Comparison of ENCODE assay signal across 1 cellular context in the genomic region with DNA sequence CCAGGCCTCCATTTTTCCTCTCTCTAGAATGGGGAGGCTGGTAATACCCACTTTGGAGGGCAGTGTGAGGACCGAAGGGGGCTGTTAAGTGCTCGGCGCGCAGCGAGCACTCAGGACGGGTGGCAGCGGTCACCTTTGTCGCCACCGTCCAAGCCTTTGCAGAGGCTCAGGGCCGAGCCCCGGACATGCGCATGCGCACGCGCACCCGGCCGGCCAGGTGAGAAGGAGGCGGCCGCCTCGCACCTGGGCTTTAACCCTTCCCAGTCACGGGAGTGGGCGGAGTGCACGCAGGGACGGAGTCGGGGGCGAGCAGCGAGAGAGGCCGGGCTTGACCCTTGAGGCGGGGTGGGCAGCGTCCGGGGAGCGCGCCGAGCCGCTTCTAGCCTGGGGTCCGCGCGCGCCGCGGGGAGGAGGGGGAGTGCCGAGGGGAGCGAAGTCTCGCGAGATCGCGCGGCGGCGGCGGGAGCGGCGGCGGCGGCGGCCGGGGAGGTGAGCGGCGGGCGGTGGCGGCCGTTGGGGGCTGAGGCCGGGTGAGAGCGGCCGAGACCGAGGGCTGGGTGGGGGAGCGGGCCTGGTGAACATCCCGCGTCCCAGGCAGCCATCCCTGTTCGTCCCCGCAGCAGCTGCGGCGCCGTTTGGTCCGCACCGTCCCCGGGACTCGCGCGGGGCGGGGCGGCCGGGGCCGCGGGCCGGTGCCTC.
TF ChIP-seq lines count a peak whose summit lies in the region.

A gene with protein sequence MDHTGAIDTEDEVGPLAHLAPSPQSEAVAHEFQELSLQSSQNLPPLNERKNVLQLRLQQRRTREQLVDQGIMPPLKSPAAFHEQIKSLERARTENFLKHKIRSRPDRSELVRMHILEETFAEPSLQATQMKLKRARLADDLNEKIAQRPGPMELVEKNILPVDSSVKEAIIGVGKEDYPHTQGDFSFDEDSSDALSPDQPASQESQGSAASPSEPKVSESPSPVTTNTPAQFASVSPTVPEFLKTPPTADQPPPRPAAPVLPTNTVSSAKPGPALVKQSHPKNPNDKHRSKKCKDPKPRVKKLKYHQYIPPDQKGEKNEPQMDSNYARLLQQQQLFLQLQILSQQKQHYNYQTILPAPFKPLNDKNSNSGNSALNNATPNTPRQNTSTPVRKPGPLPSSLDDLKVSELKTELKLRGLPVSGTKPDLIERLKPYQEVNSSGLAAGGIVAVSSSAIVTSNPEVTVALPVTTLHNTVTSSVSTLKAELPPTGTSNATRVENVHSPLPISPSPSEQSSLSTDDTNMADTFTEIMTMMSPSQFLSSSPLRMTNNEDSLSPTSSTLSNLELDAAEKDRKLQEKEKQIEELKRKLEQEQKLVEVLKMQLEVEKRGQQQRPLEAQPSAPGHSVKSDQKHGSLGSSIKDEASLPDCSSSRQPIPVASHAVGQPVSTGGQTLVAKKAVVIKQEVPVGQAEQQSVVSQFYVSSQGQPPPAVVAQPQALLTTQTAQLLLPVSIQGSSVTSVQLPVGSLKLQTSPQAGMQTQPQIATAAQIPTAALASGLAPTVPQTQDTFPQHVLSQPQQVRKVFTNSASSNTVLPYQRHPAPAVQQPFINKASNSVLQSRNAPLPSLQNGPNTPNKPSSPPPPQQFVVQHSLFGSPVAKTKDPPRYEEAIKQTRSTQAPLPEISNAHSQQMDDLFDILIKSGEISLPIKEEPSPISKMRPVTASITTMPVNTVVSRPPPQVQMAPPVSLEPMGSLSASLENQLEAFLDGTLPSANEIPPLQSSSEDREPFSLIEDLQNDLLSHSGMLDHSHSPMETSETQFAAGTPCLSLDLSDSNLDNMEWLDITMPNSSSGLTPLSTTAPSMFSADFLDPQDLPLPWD (plus strand): TSS at position 443 of the 699 bp plus-strand sequence. CDS start 69,288 bp downstream, outside the sequence.

TF ChIP-seq in HepG2, 621 proteins besides CTCF, POLR2A, EP300 and RAD21 (continued from another document and continues in another):
- TF ChIP-seq NFYB (CRISPR knock-in tag; IDR thresholded peaks at IDR 0.05) (peak; percentile 43), ZMAT3 (CRISPR knock-in tag; conservative IDR thresholded peaks at IDR 0.05) (peak; percentile 92), ZIK1 (CRISPR knock-in tag; IDR thresholded peaks at IDR 0.05; ENCODE audit: borderline replicate concordance, low read depth) (peak; percentile 94), MED13 (CRISPR knock-in tag; IDR thresholded peaks at IDR 0.05) (peak; percentile 92), CAMTA2 (CRISPR knock-in tag; IDR thresholded peaks at IDR 0.05; ENCODE audit: borderline replicate concordance) (peak; percentile 98), PHF8 (CRISPR knock-in tag; IDR thresholded peaks at IDR 0.05) (peak; percentile 97), ZNF136 (CRISPR knock-in tag; IDR thresholded peaks at IDR 0.05; ENCODE audit: low read depth) (no peak), YEATS4 (CRISPR knock-in tag; IDR thresholded peaks at IDR 0.05; ENCODE audit: borderline replicate concordance) (peak; percentile 98), IRF2 (CRISPR knock-in tag; IDR thresholded peaks at IDR 0.05) (no peak), FOSL2 (CRISPR knock-in tag; IDR thresholded peaks at IDR 0.05) (0 out of 2 replicates have a peak, but pooled peaks have one; percentile 56), HOXA7 (CRISPR knock-in tag; IDR thresholded peaks at IDR 0.05) (no peak), ZC3H13 (CRISPR knock-in tag; IDR thresholded peaks at IDR 0.05) (peak; percentile 94; the same call in 1 of the 2 replicates), ZNF17 (CRISPR knock-in tag; IDR thresholded peaks at IDR 0.05) (no peak), POLR2G (IDR thresholded peaks at IDR 0.05; ENCODE audit: low read depth, low read length) (peak; percentile 86), SAFB2 (CRISPR knock-in tag; IDR thresholded peaks at IDR 0.05; ENCODE audit: borderline replicate concordance, low read depth) (peak; percentile 95), ZNF569 (CRISPR knock-in tag; IDR thresholded peaks at IDR 0.05; ENCODE audit: borderline replicate concordance) (no peak), PHF5A (CRISPR knock-in tag; IDR thresholded peaks at IDR 0.05; ENCODE audit: low read depth, unreplicated experiment) (peak; percentile 94), CHD2 (IDR thresholded peaks at IDR 0.05; ENCODE audit: low read depth, low read length) (peak; percentile 95), FIP1L1 (IDR thresholded peaks at IDR 0.05; ENCODE audit: borderline replicate concordance, insufficient read depth, low read depth, low read length) (no peak), ZNF205 (CRISPR knock-in tag; IDR thresholded peaks at IDR 0.05) (peak; percentile 85), ZNF496 (CRISPR knock-in tag; IDR thresholded peaks at IDR 0.05; ENCODE audit: insufficient replicate concordance) (no peak), KLF12 (CRISPR knock-in tag; IDR thresholded peaks at IDR 0.05; ENCODE audit: borderline replicate concordance) (peak; percentile 73; the same call in 1 of the 2 replicates)
- TF ChIP-seq, protein P1, sequence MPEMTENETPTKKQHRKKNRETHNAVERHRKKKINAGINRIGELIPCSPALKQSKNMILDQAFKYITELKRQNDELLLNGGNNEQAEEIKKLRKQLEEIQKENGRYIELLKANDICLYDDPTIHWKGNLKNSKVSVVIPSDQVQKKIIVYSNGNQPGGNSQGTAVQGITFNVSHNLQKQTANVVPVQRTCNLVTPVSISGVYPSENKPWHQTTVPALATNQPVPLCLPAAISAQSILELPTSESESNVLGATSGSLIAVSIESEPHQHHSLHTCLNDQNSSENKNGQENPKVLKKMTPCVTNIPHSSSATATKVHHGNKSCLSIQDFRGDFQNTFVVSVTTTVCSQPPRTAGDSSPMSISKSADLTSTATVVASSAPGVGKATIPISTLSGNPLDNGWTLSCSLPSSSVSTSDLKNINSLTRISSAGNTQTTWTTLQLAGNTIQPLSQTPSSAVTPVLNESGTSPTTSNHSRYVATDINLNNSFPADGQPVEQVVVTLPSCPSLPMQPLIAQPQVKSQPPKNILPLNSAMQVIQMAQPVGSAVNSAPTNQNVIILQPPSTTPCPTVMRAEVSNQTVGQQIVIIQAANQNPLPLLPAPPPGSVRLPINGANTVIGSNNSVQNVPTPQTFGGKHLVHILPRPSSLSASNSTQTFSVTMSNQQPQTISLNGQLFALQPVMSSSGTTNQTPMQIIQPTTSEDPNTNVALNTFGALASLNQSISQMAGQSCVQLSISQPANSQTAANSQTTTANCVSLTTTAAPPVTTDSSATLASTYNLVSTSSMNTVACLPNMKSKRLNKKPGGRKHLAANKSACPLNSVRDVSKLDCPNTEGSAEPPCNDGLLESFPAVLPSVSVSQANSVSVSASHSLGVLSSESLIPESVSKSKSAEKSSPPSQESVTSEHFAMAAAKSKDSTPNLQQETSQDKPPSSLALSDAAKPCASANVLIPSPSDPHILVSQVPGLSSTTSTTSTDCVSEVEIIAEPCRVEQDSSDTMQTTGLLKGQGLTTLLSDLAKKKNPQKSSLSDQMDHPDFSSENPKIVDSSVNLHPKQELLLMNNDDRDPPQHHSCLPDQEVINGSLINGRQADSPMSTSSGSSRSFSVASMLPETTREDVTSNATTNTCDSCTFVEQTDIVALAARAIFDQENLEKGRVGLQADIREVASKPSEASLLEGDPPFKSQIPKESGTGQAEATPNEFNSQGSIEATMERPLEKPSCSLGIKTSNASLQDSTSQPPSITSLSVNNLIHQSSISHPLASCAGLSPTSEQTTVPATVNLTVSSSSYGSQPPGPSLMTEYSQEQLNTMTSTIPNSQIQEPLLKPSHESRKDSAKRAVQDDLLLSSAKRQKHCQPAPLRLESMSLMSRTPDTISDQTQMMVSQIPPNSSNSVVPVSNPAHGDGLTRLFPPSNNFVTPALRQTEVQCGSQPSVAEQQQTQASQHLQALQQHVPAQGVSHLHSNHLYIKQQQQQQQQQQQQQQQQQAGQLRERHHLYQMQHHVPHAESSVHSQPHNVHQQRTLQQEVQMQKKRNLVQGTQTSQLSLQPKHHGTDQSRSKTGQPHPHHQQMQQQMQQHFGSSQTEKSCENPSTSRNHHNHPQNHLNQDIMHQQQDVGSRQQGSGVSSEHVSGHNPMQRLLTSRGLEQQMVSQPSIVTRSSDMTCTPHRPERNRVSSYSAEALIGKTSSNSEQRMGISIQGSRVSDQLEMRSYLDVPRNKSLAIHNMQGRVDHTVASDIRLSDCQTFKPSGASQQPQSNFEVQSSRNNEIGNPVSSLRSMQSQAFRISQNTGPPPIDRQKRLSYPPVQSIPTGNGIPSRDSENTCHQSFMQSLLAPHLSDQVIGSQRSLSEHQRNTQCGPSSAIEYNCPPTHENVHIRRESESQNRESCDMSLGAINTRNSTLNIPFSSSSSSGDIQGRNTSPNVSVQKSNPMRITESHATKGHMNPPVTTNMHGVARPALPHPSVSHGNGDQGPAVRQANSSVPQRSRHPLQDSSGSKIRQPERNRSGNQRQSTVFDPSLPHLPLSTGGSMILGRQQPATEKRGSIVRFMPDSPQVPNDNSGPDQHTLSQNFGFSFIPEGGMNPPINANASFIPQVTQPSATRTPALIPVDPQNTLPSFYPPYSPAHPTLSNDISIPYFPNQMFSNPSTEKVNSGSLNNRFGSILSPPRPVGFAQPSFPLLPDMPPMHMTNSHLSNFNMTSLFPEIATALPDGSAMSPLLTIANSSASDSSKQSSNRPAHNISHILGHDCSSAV (CRISPR knock-in tag; IDR thresholded peaks at IDR 0.05; ENCODE audit: borderline replicate concordance): no peak; the same call in 1 of the 2 replicates
- TF ChIP-seq, protein P2, sequence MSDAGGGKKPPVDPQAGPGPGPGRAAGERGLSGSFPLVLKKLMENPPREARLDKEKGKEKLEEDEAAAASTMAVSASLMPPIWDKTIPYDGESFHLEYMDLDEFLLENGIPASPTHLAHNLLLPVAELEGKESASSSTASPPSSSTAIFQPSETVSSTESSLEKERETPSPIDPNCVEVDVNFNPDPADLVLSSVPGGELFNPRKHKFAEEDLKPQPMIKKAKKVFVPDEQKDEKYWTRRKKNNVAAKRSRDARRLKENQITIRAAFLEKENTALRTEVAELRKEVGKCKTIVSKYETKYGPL (CRISPR knock-in tag; IDR thresholded peaks at IDR 0.05): no peak; the same call in 1 of the 2 replicates
- TF ChIP-seq, protein P3, sequence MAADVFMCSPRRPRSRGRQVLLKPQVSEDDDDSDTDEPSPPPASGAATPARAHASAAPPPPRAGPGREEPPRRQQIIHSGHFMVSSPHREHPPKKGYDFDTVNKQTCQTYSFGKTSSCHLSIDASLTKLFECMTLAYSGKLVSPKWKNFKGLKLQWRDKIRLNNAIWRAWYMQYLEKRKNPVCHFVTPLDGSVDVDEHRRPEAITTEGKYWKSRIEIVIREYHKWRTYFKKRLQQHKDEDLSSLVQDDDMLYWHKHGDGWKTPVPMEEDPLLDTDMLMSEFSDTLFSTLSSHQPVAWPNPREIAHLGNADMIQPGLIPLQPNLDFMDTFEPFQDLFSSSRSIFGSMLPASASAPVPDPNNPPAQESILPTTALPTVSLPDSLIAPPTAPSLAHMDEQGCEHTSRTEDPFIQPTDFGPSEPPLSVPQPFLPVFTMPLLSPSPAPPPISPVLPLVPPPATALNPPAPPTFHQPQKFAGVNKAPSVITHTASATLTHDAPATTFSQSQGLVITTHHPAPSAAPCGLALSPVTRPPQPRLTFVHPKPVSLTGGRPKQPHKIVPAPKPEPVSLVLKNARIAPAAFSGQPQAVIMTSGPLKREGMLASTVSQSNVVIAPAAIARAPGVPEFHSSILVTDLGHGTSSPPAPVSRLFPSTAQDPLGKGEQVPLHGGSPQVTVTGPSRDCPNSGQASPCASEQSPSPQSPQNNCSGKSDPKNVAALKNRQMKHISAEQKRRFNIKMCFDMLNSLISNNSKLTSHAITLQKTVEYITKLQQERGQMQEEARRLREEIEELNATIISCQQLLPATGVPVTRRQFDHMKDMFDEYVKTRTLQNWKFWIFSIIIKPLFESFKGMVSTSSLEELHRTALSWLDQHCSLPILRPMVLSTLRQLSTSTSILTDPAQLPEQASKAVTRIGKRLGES (CRISPR knock-in tag; IDR thresholded peaks at IDR 0.05; ENCODE audit: borderline replicate concordance): no peak; the same call in 1 of the 2 replicates
- TF ChIP-seq, protein P4, sequence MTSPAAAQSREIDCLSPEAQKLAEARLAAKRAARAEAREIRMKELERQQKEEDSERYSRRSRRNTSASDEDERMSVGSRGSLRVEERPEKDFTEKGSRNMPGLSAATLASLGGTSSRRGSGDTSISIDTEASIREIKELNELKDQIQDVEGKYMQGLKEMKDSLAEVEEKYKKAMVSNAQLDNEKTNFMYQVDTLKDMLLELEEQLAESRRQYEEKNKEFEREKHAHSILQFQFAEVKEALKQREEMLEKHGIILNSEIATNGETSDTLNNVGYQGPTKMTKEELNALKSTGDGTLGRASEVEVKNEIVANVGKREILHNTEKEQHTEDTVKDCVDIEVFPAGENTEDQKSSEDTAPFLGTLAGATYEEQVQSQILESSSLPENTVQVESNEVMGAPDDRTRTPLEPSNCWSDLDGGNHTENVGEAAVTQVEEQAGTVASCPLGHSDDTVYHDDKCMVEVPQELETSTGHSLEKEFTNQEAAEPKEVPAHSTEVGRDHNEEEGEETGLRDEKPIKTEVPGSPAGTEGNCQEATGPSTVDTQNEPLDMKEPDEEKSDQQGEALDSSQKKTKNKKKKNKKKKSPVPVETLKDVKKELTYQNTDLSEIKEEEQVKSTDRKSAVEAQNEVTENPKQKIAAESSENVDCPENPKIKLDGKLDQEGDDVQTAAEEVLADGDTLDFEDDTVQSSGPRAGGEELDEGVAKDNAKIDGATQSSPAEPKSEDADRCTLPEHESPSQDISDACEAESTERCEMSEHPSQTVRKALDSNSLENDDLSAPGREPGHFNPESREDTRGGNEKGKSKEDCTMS (CRISPR knock-in tag; conservative IDR thresholded peaks at IDR 0.05): no peak
- TF ChIP-seq, protein P5, sequence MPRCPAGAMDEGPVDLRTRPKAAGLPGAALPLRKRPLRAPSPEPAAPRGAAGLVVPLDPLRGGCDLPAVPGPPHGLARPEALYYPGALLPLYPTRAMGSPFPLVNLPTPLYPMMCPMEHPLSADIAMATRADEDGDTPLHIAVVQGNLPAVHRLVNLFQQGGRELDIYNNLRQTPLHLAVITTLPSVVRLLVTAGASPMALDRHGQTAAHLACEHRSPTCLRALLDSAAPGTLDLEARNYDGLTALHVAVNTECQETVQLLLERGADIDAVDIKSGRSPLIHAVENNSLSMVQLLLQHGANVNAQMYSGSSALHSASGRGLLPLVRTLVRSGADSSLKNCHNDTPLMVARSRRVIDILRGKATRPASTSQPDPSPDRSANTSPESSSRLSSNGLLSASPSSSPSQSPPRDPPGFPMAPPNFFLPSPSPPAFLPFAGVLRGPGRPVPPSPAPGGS (CRISPR knock-in tag; IDR thresholded peaks at IDR 0.05): peak; percentile 94
- TF ChIP-seq, protein P6, sequence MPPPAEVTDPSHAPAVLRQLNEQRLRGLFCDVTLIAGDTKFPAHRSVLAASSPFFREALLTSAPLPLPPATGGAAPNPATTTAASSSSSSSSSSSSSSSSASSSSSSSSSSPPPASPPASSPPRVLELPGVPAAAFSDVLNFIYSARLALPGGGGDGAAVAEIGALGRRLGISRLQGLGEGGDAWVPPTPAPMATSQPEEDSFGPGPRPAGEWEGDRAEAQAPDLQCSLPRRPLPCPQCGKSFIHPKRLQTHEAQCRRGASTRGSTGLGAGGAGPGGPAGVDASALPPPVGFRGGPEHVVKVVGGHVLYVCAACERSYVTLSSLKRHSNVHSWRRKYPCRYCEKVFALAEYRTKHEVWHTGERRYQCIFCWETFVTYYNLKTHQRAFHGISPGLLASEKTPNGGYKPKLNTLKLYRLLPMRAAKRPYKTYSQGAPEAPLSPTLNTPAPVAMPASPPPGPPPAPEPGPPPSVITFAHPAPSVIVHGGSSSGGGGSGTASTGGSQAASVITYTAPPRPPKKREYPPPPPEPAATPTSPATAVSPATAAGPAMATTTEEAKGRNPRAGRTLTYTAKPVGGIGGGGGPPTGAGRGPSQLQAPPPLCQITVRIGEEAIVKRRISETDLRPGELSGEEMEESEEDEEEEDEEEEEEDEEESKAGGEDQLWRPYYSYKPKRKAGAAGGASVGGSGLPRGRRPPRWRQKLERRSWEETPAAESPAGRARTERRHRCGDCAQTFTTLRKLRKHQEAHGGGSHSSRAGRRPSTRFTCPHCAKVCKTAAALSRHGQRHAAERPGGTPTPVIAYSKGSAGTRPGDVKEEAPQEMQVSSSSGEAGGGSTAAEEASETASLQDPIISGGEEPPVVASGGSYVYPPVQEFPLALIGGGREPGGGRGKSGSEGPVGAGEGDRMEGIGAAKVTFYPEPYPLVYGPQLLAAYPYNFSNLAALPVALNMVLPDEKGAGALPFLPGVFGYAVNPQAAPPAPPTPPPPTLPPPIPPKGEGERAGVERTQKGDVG (CRISPR knock-in tag; IDR thresholded peaks at IDR 0.05; ENCODE audit: borderline replicate concordance): peak; percentile 71; the same call in 1 of the 2 replicates
